Comparison of ENCODE assay signal across 1 cellular context in the genomic region with DNA sequence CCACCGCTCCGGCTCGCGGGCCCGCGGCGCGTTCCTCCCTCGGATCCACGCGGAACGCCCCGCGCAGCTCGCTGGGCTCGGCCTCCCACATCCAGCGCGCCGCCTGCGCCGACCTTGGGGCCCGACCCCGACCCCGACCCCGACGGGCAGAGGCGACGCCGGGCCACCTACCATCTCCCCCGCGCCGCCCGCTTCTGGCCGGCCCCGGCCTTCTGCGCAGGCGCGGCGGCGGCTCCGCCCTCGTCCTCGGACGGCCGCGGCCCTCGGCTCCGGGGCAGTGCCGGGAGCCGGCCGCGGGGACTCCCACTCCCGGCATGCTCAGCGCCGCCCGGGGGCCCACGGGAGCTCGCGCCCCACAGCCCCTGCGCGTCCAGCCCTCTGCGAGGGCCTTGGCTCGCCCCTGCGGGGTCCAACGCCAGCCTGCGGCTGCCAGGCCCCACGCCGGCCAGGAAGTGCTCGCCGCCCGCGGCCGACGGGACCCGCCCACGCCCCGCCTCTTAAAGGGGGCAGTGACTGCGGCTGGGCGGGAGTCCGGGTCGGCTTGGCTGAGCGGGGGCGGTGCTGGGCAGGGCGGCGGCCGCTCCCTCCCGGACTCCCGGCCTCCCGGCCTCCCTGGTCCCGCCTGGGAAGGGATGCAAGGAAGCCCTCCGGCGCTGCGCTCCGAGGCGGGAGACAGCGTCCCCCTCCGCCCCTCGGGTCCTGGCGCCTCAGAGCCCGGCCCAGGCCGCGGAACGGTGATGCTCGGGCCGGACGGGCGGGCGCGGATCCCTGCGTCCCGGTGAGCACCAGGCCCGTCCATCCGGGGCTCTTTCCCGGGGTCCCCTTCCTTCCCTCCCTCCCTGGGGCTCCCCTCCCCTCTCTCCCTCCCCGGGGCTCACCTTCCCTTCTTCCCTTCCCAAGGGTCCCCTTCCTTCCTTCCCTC.
TF ChIP-seq lines count a peak whose summit lies in the region.

A gene (minus strand): TSS at position 216 of the 922 bp plus-strand sequence. CDS start 42 bp downstream, at position 174.

TF ChIP-seq in HepG2, 621 proteins besides CTCF, POLR2A, EP300 and RAD21 (continued from another document and continues in another):
- TF ChIP-seq, protein P1, sequence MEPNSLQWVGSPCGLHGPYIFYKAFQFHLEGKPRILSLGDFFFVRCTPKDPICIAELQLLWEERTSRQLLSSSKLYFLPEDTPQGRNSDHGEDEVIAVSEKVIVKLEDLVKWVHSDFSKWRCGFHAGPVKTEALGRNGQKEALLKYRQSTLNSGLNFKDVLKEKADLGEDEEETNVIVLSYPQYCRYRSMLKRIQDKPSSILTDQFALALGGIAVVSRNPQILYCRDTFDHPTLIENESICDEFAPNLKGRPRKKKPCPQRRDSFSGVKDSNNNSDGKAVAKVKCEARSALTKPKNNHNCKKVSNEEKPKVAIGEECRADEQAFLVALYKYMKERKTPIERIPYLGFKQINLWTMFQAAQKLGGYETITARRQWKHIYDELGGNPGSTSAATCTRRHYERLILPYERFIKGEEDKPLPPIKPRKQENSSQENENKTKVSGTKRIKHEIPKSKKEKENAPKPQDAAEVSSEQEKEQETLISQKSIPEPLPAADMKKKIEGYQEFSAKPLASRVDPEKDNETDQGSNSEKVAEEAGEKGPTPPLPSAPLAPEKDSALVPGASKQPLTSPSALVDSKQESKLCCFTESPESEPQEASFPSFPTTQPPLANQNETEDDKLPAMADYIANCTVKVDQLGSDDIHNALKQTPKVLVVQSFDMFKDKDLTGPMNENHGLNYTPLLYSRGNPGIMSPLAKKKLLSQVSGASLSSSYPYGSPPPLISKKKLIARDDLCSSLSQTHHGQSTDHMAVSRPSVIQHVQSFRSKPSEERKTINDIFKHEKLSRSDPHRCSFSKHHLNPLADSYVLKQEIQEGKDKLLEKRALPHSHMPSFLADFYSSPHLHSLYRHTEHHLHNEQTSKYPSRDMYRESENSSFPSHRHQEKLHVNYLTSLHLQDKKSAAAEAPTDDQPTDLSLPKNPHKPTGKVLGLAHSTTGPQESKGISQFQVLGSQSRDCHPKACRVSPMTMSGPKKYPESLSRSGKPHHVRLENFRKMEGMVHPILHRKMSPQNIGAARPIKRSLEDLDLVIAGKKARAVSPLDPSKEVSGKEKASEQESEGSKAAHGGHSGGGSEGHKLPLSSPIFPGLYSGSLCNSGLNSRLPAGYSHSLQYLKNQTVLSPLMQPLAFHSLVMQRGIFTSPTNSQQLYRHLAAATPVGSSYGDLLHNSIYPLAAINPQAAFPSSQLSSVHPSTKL (CRISPR knock-in tag; IDR thresholded peaks at IDR 0.05): peak; percentile 53; the same call in 1 of the 2 replicates
- TF ChIP-seq, protein P2, sequence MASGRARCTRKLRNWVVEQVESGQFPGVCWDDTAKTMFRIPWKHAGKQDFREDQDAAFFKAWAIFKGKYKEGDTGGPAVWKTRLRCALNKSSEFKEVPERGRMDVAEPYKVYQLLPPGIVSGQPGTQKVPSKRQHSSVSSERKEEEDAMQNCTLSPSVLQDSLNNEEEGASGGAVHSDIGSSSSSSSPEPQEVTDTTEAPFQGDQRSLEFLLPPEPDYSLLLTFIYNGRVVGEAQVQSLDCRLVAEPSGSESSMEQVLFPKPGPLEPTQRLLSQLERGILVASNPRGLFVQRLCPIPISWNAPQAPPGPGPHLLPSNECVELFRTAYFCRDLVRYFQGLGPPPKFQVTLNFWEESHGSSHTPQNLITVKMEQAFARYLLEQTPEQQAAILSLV (CRISPR knock-in tag; IDR thresholded peaks at IDR 0.05; ENCODE audit: borderline replicate concordance): peak; percentile 35; the same call in 1 of the 2 replicates
- no peak for TF ChIP-seq ZNF232 (CRISPR knock-in tag; IDR thresholded peaks at IDR 0.05; ENCODE audit: borderline replicate concordance)
- peak; percentile 87 for TF ChIP-seq SAP130 (CRISPR knock-in tag; IDR thresholded peaks at IDR 0.05; ENCODE audit: low read depth)
- TF ChIP-seq DNMT1 (CRISPR knock-in tag; IDR thresholded peaks at IDR 0.05): peak; percentile 44; the same call in 1 of the 2 replicates
- TF ChIP-seq MTA1 (CRISPR knock-in tag; IDR thresholded peaks at IDR 0.05; ENCODE audit: borderline replicate concordance): peak; percentile 64; the same call in 1 of the 2 replicates
- TF ChIP-seq ZSCAN20 (CRISPR knock-in tag; IDR thresholded peaks at IDR 0.05; ENCODE audit: borderline replicate concordance): peak; percentile 86; the same call in 1 of the 2 replicates
- peak; percentile 53 for TF ChIP-seq PHF5A (CRISPR knock-in tag; IDR thresholded peaks at IDR 0.05; ENCODE audit: low read depth, unreplicated experiment)
- no peak for TF ChIP-seq TCF7 (IDR thresholded peaks at IDR 0.05; ENCODE audit: low read depth)
- TF ChIP-seq, protein P3, sequence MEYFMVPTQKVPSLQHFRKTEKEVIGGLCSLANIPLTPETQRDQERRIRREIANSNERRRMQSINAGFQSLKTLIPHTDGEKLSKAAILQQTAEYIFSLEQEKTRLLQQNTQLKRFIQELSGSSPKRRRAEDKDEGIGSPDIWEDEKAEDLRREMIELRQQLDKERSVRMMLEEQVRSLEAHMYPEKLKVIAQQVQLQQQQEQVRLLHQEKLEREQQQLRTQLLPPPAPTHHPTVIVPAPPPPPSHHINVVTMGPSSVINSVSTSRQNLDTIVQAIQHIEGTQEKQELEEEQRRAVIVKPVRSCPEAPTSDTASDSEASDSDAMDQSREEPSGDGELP (IDR thresholded peaks at IDR 0.05; ENCODE audit: borderline replicate concordance, low read depth): no peak
- no peak for TF ChIP-seq ZNF703 (CRISPR knock-in tag; IDR thresholded peaks at IDR 0.05; ENCODE audit: borderline replicate concordance)
- TF ChIP-seq, protein P4, sequence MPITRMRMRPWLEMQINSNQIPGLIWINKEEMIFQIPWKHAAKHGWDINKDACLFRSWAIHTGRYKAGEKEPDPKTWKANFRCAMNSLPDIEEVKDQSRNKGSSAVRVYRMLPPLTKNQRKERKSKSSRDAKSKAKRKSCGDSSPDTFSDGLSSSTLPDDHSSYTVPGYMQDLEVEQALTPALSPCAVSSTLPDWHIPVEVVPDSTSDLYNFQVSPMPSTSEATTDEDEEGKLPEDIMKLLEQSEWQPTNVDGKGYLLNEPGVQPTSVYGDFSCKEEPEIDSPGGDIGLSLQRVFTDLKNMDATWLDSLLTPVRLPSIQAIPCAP (CRISPR knock-in tag; IDR thresholded peaks at IDR 0.05; ENCODE audit: low read depth): no peak
- TF ChIP-seq ZBTB8A (CRISPR knock-in tag; IDR thresholded peaks at IDR 0.05; ENCODE audit: borderline replicate concordance, low read depth): no peak
- TF ChIP-seq ZNF432 (CRISPR knock-in tag; IDR thresholded peaks at IDR 0.05; ENCODE audit: borderline replicate concordance): no peak
- no peak for TF ChIP-seq ZNF230 (CRISPR knock-in tag; IDR thresholded peaks at IDR 0.05)
- TF ChIP-seq POLR2AphosphoS5 (IDR thresholded peaks at IDR 0.05; ENCODE audit: low read depth, low read length): no peak; the same call in 1 of the 2 replicates
- TF ChIP-seq ZNF556 (CRISPR knock-in tag; IDR thresholded peaks at IDR 0.05; ENCODE audit: borderline replicate concordance): no peak; the same call in 1 of the 2 replicates
- TF ChIP-seq, protein P5, sequence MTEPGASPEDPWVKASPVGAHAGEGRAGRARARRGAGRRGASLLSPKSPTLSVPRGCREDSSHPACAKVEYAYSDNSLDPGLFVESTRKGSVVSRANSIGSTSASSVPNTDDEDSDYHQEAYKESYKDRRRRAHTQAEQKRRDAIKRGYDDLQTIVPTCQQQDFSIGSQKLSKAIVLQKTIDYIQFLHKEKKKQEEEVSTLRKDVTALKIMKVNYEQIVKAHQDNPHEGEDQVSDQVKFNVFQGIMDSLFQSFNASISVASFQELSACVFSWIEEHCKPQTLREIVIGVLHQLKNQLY (CRISPR knock-in tag; IDR thresholded peaks at IDR 0.05): no peak
- TF ChIP-seq RXRA (CRISPR knock-in tag; IDR thresholded peaks at IDR 0.05): no peak
- no peak for TF ChIP-seq ZNF234 (CRISPR knock-in tag; conservative IDR thresholded peaks at IDR 0.05)
- TF ChIP-seq ZNF446 (CRISPR knock-in tag; IDR thresholded peaks at IDR 0.05): no peak; the same call in none of the 2 replicates
- no peak for TF ChIP-seq SMYD3 (CRISPR knock-in tag; IDR thresholded peaks at IDR 0.05)
- TF ChIP-seq, protein P6, sequence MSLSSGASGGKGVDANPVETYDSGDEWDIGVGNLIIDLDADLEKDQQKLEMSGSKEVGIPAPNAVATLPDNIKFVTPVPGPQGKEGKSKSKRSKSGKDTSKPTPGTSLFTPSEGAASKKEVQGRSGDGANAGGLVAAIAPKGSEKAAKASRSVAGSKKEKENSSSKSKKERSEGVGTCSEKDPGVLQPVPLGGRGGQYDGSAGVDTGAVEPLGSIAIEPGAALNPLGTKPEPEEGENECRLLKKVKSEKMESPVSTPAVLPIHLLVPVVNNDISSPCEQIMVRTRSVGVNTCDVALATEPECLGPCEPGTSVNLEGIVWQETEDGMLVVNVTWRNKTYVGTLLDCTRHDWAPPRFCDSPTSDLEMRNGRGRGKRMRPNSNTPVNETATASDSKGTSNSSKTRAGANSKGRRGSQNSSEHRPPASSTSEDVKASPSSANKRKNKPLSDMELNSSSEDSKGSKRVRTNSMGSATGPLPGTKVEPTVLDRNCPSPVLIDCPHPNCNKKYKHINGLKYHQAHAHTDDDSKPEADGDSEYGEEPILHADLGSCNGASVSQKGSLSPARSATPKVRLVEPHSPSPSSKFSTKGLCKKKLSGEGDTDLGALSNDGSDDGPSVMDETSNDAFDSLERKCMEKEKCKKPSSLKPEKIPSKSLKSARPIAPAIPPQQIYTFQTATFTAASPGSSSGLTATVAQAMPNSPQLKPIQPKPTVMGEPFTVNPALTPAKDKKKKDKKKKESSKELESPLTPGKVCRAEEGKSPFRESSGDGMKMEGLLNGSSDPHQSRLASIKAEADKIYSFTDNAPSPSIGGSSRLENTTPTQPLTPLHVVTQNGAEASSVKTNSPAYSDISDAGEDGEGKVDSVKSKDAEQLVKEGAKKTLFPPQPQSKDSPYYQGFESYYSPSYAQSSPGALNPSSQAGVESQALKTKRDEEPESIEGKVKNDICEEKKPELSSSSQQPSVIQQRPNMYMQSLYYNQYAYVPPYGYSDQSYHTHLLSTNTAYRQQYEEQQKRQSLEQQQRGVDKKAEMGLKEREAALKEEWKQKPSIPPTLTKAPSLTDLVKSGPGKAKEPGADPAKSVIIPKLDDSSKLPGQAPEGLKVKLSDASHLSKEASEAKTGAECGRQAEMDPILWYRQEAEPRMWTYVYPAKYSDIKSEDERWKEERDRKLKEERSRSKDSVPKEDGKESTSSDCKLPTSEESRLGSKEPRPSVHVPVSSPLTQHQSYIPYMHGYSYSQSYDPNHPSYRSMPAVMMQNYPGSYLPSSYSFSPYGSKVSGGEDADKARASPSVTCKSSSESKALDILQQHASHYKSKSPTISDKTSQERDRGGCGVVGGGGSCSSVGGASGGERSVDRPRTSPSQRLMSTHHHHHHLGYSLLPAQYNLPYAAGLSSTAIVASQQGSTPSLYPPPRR (CRISPR knock-in tag; IDR thresholded peaks at IDR 0.05; ENCODE audit: borderline replicate concordance): no peak
- TF ChIP-seq TBX3 (IDR thresholded peaks at IDR 0.05; ENCODE audit: borderline replicate concordance): no peak
- TF ChIP-seq, protein P7, sequence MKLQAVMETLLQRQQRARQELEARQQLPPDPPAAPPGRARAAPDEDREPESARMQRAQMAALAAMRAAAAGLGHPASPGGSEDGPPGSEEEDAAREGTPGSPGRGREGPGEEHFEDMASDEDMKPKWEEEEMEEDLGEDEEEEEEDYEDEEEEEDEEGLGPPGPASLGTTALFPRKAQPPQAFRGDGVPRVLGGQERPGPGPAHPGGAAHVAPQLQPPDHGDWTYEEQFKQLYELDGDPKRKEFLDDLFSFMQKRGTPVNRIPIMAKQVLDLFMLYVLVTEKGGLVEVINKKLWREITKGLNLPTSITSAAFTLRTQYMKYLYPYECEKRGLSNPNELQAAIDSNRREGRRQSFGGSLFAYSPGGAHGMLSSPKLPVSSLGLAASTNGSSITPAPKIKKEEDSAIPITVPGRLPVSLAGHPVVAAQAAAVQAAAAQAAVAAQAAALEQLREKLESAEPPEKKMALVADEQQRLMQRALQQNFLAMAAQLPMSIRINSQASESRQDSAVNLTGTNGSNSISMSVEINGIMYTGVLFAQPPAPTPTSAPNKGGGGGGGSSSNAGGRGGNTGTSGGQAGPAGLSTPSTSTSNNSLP (IDR thresholded peaks at IDR 0.05; ENCODE audit: low read depth, low read length): no peak
- TF ChIP-seq ZNF329 (CRISPR knock-in tag; IDR thresholded peaks at IDR 0.05; ENCODE audit: low read depth): no peak
- TF ChIP-seq, protein P8, sequence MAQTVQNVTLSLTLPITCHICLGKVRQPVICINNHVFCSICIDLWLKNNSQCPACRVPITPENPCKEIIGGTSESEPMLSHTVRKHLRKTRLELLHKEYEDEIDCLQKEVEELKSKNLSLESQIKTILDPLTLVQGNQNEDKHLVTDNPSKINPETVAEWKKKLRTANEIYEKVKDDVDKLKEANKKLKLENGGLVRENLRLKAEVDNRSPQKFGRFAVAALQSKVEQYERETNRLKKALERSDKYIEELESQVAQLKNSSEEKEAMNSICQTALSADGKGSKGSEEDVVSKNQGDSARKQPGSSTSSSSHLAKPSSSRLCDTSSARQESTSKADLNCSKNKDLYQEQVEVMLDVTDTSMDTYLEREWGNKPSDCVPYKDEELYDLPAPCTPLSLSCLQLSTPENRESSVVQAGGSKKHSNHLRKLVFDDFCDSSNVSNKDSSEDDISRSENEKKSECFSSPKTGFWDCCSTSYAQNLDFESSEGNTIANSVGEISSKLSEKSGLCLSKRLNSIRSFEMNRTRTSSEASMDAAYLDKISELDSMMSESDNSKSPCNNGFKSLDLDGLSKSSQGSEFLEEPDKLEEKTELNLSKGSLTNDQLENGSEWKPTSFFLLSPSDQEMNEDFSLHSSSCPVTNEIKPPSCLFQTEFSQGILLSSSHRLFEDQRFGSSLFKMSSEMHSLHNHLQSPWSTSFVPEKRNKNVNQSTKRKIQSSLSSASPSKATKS (CRISPR knock-in tag; IDR thresholded peaks at IDR 0.05): no peak
- TF ChIP-seq SRY (CRISPR knock-in tag; IDR thresholded peaks at IDR 0.05): 0 out of 2 replicates have a peak, but pooled peaks have one; percentile 8
- peak; percentile 26 for TF ChIP-seq KMT2B (CRISPR knock-in tag; IDR thresholded peaks at IDR 0.05)
- TF ChIP-seq, protein P9, sequence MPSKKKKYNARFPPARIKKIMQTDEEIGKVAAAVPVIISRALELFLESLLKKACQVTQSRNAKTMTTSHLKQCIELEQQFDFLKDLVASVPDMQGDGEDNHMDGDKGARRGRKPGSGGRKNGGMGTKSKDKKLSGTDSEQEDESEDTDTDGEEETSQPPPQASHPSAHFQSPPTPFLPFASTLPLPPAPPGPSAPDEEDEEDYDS (CRISPR knock-in tag; IDR thresholded peaks at IDR 0.05): 0 out of 2 replicates have a peak, but pooled peaks have one; percentile 63
- TF ChIP-seq ZNF20 (CRISPR knock-in tag; IDR thresholded peaks at IDR 0.05): no peak
- peak; percentile 61; the same call in 1 of the 2 replicates for TF ChIP-seq KDM5B (CRISPR knock-in tag; IDR thresholded peaks at IDR 0.05; ENCODE audit: borderline replicate concordance)
- TF ChIP-seq PAF1 (CRISPR knock-in tag; IDR thresholded peaks at IDR 0.05): no peak
- no peak for TF ChIP-seq ZKSCAN8 (CRISPR knock-in tag; IDR thresholded peaks at IDR 0.05; ENCODE audit: borderline replicate concordance)
- TF ChIP-seq, protein P10, sequence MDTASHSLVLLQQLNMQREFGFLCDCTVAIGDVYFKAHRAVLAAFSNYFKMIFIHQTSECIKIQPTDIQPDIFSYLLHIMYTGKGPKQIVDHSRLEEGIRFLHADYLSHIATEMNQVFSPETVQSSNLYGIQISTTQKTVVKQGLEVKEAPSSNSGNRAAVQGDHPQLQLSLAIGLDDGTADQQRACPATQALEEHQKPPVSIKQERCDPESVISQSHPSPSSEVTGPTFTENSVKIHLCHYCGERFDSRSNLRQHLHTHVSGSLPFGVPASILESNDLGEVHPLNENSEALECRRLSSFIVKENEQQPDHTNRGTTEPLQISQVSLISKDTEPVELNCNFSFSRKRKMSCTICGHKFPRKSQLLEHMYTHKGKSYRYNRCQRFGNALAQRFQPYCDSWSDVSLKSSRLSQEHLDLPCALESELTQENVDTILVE (CRISPR knock-in tag; IDR thresholded peaks at IDR 0.05): peak; percentile 43; the same call in 1 of the 2 replicates
- TF ChIP-seq TEAD3 (CRISPR knock-in tag; optimal IDR thresholded peaks at IDR 0.05; ENCODE audit: borderline replicate concordance): no peak
- no peak for TF ChIP-seq MEF2D (CRISPR knock-in tag; IDR thresholded peaks at IDR 0.05)
